14 cellular contexts compared by ENCODE assay signal in the genomic region with DNA sequence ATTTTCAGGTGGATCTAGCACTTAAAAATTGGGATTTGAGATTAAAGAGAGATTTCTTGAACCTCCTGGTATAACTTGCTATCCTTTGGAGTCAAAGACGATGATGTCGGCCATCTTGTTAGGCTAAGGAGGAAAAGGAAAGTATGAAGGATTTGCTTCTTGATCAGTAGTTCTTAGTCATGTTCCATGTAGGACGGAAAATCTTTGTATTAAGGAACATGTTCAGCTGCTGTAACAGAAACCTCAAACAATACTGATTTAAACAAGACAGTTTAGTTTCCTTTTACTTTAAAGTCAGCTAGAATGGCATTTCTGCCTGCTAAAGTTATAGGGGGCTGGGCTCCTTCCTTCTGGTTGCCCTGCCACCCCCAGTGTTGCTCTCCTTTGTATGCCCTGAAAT. TPM values are rescaled to one million over a fixed set of nuclear protein-coding genes. Genes with fewer than 3 reads are reported as not detected.
DNase-seq lines count a peak whose midpoint lies in the region; ATAC-seq and TF ChIP-seq lines count a peak whose summit lies in the region.
"Had no signal": no experiment of that assay in that cellular context is flagged by ENCODE, and none has a peak within 500 bp of the region (broad histone marks: within the 10 kb centered on the region; RNA-seq: fewer than 3 reads in every experiment).

No MANE protein-coding gene starts in this region.

- H3K27ac Mint-ChIP-seq in activated naive CD4-positive, alpha-beta T cell treated with anti-CD3 and anti-CD28 coated beads for 36 hours, result peak overlapping the region; percentile 77
- peak overlapping the region; percentile 94 for H3K27ac Mint-ChIP-seq in activated naive CD8-positive, alpha-beta T cell
- H3K27ac Mint-ChIP-seq in stimulated activated naive B cell treated with anti-CD40 and anti-IgM and Interleukin-4, amounts not matched to agents 10 μg/mL and 1 μg/mL and 100 μg/mL, for 72 hours, result peak overlapping the region; percentile 71

- H3K27me3 Mint-ChIP-seq in activated naive CD4-positive, alpha-beta T cell treated with anti-CD3 and anti-CD28 coated beads for 36 hours (ENCODE audit: low read depth), result no peaks in the 10 kb centered on the region
- no peaks in the 10 kb centered on the region for H3K27me3 Mint-ChIP-seq in activated naive CD8-positive, alpha-beta T cell
- H3K27me3 Mint-ChIP-seq in stimulated activated naive B cell treated with anti-CD40 and anti-IgM and Interleukin-4, amounts not matched to agents 10 μg/mL and 1 μg/mL and 100 μg/mL, for 72 hours, result no peaks in the 10 kb centered on the region

- no peak for TF ChIP-seq CTCF in GM10248 (IDR thresholded peaks at IDR 0.05; ENCODE audit: control extremely low read depth, extremely low read depth, low read depth, missing control alignments)

- ATAC-seq in HG03066 (IDR thresholded peaks at IDR 0.05; ENCODE audit: low read depth, unreplicated experiment) (peak; percentile 5), GM18868 (IDR thresholded peaks at IDR 0.05; ENCODE audit: unreplicated experiment) (no peak)
- peak; percentile 16 to 22 for ATAC-seq in stimulated activated naive B cell treated with anti-CD40 and anti-IgM and Interleukin-4, amounts not matched to agents 10 μg/mL and 1 μg/mL and 100 μg/mL, for 72 hours (replicated peaks)

- peaks cover 62% of the 10 kb centered on the region for H3K4me1 Mint-ChIP-seq in activated naive CD4-positive, alpha-beta T cell treated with anti-CD3 and anti-CD28 coated beads for 36 hours (ENCODE audit: low read depth)
- peaks cover 73% of the 10 kb centered on the region for H3K4me1 Mint-ChIP-seq in activated naive CD8-positive, alpha-beta T cell (ENCODE audit: low read depth)
- peaks cover 53 to 89% of the 10 kb centered on the region in 2 donors for H3K4me1 Mint-ChIP-seq in stimulated activated naive B cell treated with anti-CD40 and anti-IgM and Interleukin-4, amounts not matched to agents 10 μg/mL and 1 μg/mL and 100 μg/mL, for 72 hours

- no peaks in the 10 kb centered on the region for H3K9me3 Mint-ChIP-seq in activated naive CD4-positive, alpha-beta T cell treated with anti-CD3 and anti-CD28 coated beads for 36 hours
- no peaks in the 10 kb centered on the region for H3K9me3 Mint-ChIP-seq in activated naive CD8-positive, alpha-beta T cell (ENCODE audit: low read depth)
- H3K9me3 Mint-ChIP-seq in stimulated activated naive B cell treated with anti-CD40 and anti-IgM and Interleukin-4, amounts not matched to agents 10 μg/mL and 1 μg/mL and 100 μg/mL, for 72 hours, result no peaks in the 10 kb centered on the region

- intact Hi-C loops in activated naive CD4-positive, alpha-beta T cell treated with anti-CD3 and anti-CD28 coated beads for 36 hours (cut with micrococcal nuclease), result loop anchor here (1.0 to 2.0 kb wide), 3 partner anchors 21 to 71 kb away; no protein-coding TSS in a partner anchor

- peak overlapping the region; percentile 15 for H3K4me3 Mint-ChIP-seq in activated naive CD4-positive, alpha-beta T cell treated with anti-CD3 and anti-CD28 coated beads for 36 hours
- H3K4me3 Mint-ChIP-seq in activated naive CD8-positive, alpha-beta T cell, result peak overlapping the region; percentile 60
- H3K4me3 Mint-ChIP-seq in stimulated activated naive B cell treated with anti-CD40 and anti-IgM and Interleukin-4, amounts not matched to agents 10 μg/mL and 1 μg/mL and 100 μg/mL, for 72 hours, result peak overlapping the region in 1 of 2 donors; percentile 17

- CTCF ChIA-PET in activated naive CD4-positive, alpha-beta T cell treated with anti-CD3 and anti-CD28 coated beads for 36 hours (lab: Charles Lee), result interaction anchor here (0.9 to 4.2 kb wide), 11 partner anchors 10 to 214 kb away, joined by 3 to 43 read pairs (median 7); no protein-coding TSS in a partner anchor
- CTCF ChIA-PET in GM10248 (lab: Yijun Ruan, JAX), result interaction anchor here (0.9 to 6.5 kb wide), 10 partner anchors 10 to 215 kb away, joined by 3 to 55 read pairs (median 8); no protein-coding TSS in a partner anchor

- POLR2A ChIA-PET in GM10248 (lab: Yijun Ruan, JAX), result no interaction called here

- H3K36me3 Mint-ChIP-seq in activated naive CD4-positive, alpha-beta T cell treated with anti-CD3 and anti-CD28 coated beads for 36 hours (ENCODE audit: low read depth), result no peaks in the 10 kb centered on the region
- H3K36me3 Mint-ChIP-seq in activated naive CD8-positive, alpha-beta T cell, result peaks cover 3% of the 10 kb centered on the region
- H3K36me3 Mint-ChIP-seq in stimulated activated naive B cell treated with anti-CD40 and anti-IgM and Interleukin-4, amounts not matched to agents 10 μg/mL and 1 μg/mL and 100 μg/mL, for 72 hours, result peaks cover 2 to 3% of the 10 kb centered on the region in 2 donors

- no peak for DNase-seq in activated naive CD4-positive, alpha-beta T cell treated with anti-CD3 and anti-CD28 coated beads for 36 hours
- DNase-seq in activated naive CD4-positive, alpha-beta T cell (lab: John Stamatoyannopoulos, UW), result no peak
- no peak for DNase-seq in stimulated activated naive B cell treated with anti-CD40 and anti-IgM and Interleukin-4, amounts not matched to agents 10 μg/mL and 1 μg/mL and 100 μg/mL, for 72 hours
- DNase-seq in anterior cingulate cortex (lab: John Stamatoyannopoulos, UW) (no peak), GM10248 (ENCODE audit: extremely low spot score) (no peak)
- DNase-seq: NCI-H1048, NCI-H2081, NCI-H510A treated with DMSO at 0.1 percent for 48 hours, retina, RPMI8226, tibial artery had no signal

RNA-seq across cellular contexts. Expression of gene MGAT5, which starts 56.4 kb away (rescaled TPM):
- total RNA-seq in activated naive CD4-positive, alpha-beta T cell treated with anti-CD3 and anti-CD28 coated beads for 36 hours, result 10 to 100 TPM; 11.6 to 13.0 TPM
